ENCODE assay signal across 24 cellular contexts in genomic region chr12:105192624-105193225, GRCh38. TPM values are rescaled to one million over a fixed set of nuclear protein-coding genes. Genes with fewer than 3 reads are reported as not detected.
DNase-seq lines count a peak whose midpoint lies in the region; ATAC-seq, FAIRE-seq and TF ChIP-seq lines count a peak whose summit lies in the region.
"Had no signal": no experiment of that assay in that cellular context is flagged by ENCODE, and none has a peak within 500 bp of the region (broad histone marks: within the 10 kb centered on the region; RNA-seq: fewer than 3 reads in every experiment).

No MANE protein-coding gene starts in this region.

- DNase-seq in Ammon's horn (ENCODE audit: low spot score) (peak; percentile 57), NCI-H524 (lab: John Stamatoyannopoulos, UW) (peak; percentile 78 to 92), neural crest cell (ENCODE audit: low read depth, low spot score) (no peak), RCC 7860 (ENCODE audit: low spot score) (no peak), coronary artery (ENCODE audit: low spot score) (no peak)
- DNase-seq: activated CD4-positive, alpha-beta T cell treated with anti-CD3 and anti-CD28 coated beads for 1 hour; activated CD8-positive, alpha-beta memory T cell treated with anti-CD3 and anti-CD28 coated beads for 24 hours; activated naive CD4-positive, alpha-beta T cell; activated T-cell treated with anti-CD3 and anti-CD28 coated beads, Interleukin-2, amount 50 U/mL, for 1 hour; kidney; NCI-H2227 treated with DMSO at 0.1 percent for 48 hours; SIG-M5; T-cell had no signal

- TF ChIP-seq CTCF in neural crest cell (conservative IDR thresholded peaks at IDR 0.05) (no peak), coronary artery (IDR thresholded peaks at IDR 0.05) (no peak)

- H3K27me3 Mint-ChIP-seq in neural crest cell (ENCODE audit: low read depth), result no peaks in the 10 kb centered on the region
- H3K27me3 Mint-ChIP-seq: T-cell had no signal

- peak overlapping the region; percentile 81 for H3K27ac Mint-ChIP-seq in neural crest cell (ENCODE audit: unreplicated experiment)
- H3K27ac Mint-ChIP-seq: T-cell had no signal

- H3K4me3 Mint-ChIP-seq in neural crest cell, result no peak overlapping the region
- H3K4me3 Mint-ChIP-seq: T-cell had no signal

- no peak overlapping the region for H3K4me3 ChIP-seq in coronary artery
- H3K4me3 ChIP-seq: breast epithelium, HAP-1, lung, skin epidermis, suprapubic skin had no signal

- no peaks in the 10 kb centered on the region for H3K9me3 Mint-ChIP-seq in neural crest cell
- H3K9me3 Mint-ChIP-seq: T-cell had no signal

- ATAC-seq in HG03520 (IDR thresholded peaks at IDR 0.05; ENCODE audit: unreplicated experiment), result no peak
- no peak for ATAC-seq in HG02870 (IDR thresholded peaks at IDR 0.05; ENCODE audit: unreplicated experiment)
- ATAC-seq: T-cell had no signal

- H3K36me3 Mint-ChIP-seq in neural crest cell (ENCODE audit: low read depth), result peaks cover 42% of the 10 kb centered on the region

- H3K27ac ChIP-seq in cingulate gyrus (ENCODE audit: low read depth, low read length) (peak overlapping the region; percentile 57), coronary artery (no peak overlapping the region)
- H3K27ac ChIP-seq: breast epithelium, neutrophil, suprapubic skin had no signal

- no peak for FAIRE-seq in RCC 7860 (lab: Jason Lieb, UNC)
- FAIRE-seq: GM12891, kidney, urothelium cell line had no signal

- no peaks in the 10 kb centered on the region for H3K4me1 Mint-ChIP-seq in neural crest cell
- H3K4me1 Mint-ChIP-seq: T-cell had no signal

RNA-seq across cellular contexts. Expression of gene APPL2, which starts 43.2 kb away (rescaled TPM):
- total RNA-seq in neural crest cell, result 51.2 and 51.8 TPM in 2 replicates

Comparison
In these comparisons a context has a peak if more than half of its experiments do, and no peak if none do; other contexts are left out.
1. DNase-seq: peak in Ammon's horn (single experiment) and NCI-H524 (2 of 2); none in neural crest cell (single experiment), RCC 7860 (single experiment) and coronary artery (single experiment).